Comparison of ENCODE assay signal across 1 cellular context in the genomic region with DNA sequence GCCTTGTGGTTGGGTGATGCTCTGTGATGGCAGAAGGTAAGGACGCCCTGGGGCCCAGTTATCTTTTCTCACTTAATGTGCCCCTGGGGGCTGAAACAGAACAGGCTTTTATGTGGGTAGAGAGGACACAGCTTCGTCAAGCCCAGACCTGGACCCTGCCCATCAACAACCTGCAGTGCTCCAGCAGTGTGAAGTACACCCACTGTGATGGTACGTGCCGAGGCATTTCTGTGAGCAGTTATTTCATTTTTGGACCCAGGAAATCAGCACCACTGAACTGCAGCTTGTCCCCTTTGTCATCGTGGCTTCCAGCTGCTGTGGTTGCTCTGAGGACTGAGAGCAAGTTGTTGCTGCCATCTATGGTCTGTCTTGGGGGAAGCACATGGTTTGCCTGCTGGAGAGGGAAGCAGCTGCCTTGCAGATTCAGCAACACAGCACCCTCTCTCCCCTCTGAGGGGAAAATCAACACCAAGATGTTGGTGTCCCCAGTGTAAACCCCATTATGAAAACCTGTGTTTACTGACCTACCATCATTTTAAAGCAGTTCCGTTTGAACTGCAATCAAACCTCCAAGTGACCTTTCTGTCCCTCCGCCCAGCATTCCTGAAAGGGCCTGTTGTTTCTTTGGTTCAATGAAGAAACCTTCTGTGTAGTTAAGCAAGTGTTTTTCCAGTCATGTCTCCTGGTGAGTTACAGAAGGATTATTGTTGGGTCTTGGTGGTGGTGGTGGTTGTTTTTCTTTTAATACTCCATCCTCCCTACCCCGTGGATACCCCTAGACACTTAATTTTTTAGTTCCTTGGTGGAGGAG.
TF ChIP-seq lines count a peak whose summit lies in the region.

No MANE protein-coding gene starts in this region.

TF ChIP-seq in GM12878, 131 proteins besides CTCF, POLR2A, EP300 and RAD21 (continued from another document and continues in another):
- TF ChIP-seq, protein P1, sequence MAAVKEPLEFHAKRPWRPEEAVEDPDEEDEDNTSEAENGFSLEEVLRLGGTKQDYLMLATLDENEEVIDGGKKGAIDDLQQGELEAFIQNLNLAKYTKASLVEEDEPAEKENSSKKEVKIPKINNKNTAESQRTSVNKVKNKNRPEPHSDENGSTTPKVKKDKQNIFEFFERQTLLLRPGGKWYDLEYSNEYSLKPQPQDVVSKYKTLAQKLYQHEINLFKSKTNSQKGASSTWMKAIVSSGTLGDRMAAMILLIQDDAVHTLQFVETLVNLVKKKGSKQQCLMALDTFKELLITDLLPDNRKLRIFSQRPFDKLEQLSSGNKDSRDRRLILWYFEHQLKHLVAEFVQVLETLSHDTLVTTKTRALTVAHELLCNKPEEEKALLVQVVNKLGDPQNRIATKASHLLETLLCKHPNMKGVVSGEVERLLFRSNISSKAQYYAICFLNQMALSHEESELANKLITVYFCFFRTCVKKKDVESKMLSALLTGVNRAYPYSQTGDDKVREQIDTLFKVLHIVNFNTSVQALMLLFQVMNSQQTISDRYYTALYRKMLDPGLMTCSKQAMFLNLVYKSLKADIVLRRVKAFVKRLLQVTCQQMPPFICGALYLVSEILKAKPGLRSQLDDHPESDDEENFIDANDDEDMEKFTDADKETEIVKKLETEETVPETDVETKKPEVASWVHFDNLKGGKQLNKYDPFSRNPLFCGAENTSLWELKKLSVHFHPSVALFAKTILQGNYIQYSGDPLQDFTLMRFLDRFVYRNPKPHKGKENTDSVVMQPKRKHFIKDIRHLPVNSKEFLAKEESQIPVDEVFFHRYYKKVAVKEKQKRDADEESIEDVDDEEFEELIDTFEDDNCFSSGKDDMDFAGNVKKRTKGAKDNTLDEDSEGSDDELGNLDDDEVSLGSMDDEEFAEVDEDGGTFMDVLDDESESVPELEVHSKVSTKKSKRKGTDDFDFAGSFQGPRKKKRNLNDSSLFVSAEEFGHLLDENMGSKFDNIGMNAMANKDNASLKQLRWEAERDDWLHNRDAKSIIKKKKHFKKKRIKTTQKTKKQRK (IDR thresholded peaks at IDR 0.05; ENCODE audit: low read depth, low read length): no peak
- TF ChIP-seq HDGF (IDR thresholded peaks at IDR 0.05): no peak
- TF ChIP-seq RCOR1 (conservative IDR thresholded peaks at IDR 0.05; ENCODE audit: low read depth, low read length): 0 out of 2 replicates have a peak, but pooled peaks have one; percentile 31
- TF ChIP-seq, protein P2, sequence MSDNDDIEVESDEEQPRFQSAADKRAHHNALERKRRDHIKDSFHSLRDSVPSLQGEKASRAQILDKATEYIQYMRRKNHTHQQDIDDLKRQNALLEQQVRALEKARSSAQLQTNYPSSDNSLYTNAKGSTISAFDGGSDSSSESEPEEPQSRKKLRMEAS (IDR thresholded peaks at IDR 0.05; ENCODE audit: low read depth, low read length): peak; percentile 97
- TF ChIP-seq CEBPB (IDR thresholded peaks at IDR 0.05; ENCODE audit: borderline replicate concordance in 1 of 2, low read depth in 2 of 2, low read length in 2 of 2): no peak
- no peak for TF ChIP-seq EZH2 (IDR thresholded peaks at IDR 0.05; ENCODE audit: borderline replicate concordance, control insufficient read depth, low read depth, low read length)
- no peak for TF ChIP-seq ZNF24 (IDR thresholded peaks at IDR 0.05)
- no peak for TF ChIP-seq SPI1 (IDR thresholded peaks at IDR 0.05; ENCODE audit: borderline replicate concordance, insufficient read depth, low read depth, low read length)
- TF ChIP-seq SMARCA5 (IDR thresholded peaks at IDR 0.05): peak; percentile 85
- no peak for TF ChIP-seq GABPA (IDR thresholded peaks at IDR 0.05; ENCODE audit: low read depth)
- TF ChIP-seq, protein P3, sequence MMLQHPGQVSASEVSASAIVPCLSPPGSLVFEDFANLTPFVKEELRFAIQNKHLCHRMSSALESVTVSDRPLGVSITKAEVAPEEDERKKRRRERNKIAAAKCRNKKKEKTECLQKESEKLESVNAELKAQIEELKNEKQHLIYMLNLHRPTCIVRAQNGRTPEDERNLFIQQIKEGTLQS (IDR thresholded peaks at IDR 0.05; ENCODE audit: borderline replicate concordance, extremely low read depth, low read depth, low read length): no peak
- TF ChIP-seq, protein P4, sequence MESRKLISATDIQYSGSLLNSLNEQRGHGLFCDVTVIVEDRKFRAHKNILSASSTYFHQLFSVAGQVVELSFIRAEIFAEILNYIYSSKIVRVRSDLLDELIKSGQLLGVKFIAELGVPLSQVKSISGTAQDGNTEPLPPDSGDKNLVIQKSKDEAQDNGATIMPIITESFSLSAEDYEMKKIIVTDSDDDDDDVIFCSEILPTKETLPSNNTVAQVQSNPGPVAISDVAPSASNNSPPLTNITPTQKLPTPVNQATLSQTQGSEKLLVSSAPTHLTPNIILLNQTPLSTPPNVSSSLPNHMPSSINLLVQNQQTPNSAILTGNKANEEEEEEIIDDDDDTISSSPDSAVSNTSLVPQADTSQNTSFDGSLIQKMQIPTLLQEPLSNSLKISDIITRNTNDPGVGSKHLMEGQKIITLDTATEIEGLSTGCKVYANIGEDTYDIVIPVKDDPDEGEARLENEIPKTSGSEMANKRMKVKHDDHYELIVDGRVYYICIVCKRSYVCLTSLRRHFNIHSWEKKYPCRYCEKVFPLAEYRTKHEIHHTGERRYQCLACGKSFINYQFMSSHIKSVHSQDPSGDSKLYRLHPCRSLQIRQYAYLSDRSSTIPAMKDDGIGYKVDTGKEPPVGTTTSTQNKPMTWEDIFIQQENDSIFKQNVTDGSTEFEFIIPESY (IDR thresholded peaks at IDR 0.05): no peak
- peak; percentile 33; the same call in 1 of the 2 replicates for TF ChIP-seq BACH1 (IDR thresholded peaks at IDR 0.05; ENCODE audit: borderline replicate concordance)
- peak; percentile 50; the same call in 1 of the 2 replicates for TF ChIP-seq CREB1 (IDR thresholded peaks at IDR 0.05; ENCODE audit: low read depth)
- TF ChIP-seq IRF4 (IDR thresholded peaks at IDR 0.05; ENCODE audit: low read depth, low read length): peak; percentile 80
- TF ChIP-seq, protein P5, sequence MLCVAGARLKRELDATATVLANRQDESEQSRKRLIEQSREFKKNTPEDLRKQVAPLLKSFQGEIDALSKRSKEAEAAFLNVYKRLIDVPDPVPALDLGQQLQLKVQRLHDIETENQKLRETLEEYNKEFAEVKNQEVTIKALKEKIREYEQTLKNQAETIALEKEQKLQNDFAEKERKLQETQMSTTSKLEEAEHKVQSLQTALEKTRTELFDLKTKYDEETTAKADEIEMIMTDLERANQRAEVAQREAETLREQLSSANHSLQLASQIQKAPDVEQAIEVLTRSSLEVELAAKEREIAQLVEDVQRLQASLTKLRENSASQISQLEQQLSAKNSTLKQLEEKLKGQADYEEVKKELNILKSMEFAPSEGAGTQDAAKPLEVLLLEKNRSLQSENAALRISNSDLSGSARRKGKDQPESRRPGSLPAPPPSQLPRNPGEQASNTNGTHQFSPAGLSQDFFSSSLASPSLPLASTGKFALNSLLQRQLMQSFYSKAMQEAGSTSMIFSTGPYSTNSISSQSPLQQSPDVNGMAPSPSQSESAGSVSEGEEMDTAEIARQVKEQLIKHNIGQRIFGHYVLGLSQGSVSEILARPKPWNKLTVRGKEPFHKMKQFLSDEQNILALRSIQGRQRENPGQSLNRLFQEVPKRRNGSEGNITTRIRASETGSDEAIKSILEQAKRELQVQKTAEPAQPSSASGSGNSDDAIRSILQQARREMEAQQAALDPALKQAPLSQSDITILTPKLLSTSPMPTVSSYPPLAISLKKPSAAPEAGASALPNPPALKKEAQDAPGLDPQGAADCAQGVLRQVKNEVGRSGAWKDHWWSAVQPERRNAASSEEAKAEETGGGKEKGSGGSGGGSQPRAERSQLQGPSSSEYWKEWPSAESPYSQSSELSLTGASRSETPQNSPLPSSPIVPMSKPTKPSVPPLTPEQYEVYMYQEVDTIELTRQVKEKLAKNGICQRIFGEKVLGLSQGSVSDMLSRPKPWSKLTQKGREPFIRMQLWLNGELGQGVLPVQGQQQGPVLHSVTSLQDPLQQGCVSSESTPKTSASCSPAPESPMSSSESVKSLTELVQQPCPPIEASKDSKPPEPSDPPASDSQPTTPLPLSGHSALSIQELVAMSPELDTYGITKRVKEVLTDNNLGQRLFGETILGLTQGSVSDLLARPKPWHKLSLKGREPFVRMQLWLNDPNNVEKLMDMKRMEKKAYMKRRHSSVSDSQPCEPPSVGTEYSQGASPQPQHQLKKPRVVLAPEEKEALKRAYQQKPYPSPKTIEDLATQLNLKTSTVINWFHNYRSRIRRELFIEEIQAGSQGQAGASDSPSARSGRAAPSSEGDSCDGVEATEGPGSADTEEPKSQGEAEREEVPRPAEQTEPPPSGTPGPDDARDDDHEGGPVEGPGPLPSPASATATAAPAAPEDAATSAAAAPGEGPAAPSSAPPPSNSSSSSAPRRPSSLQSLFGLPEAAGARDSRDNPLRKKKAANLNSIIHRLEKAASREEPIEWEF (IDR thresholded peaks at IDR 0.05; ENCODE audit: insufficient replicate concordance, low read depth, low read length): no peak
- no peak for TF ChIP-seq SREBF2 (IDR thresholded peaks at IDR 0.05; ENCODE audit: low read length)
- TF ChIP-seq, protein P6, sequence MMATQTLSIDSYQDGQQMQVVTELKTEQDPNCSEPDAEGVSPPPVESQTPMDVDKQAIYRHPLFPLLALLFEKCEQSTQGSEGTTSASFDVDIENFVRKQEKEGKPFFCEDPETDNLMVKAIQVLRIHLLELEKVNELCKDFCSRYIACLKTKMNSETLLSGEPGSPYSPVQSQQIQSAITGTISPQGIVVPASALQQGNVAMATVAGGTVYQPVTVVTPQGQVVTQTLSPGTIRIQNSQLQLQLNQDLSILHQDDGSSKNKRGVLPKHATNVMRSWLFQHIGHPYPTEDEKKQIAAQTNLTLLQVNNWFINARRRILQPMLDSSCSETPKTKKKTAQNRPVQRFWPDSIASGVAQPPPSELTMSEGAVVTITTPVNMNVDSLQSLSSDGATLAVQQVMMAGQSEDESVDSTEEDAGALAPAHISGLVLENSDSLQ (IDR thresholded peaks at IDR 0.05): peak; percentile 41; the same call in 1 of the 2 replicates
- TF ChIP-seq CBFB (IDR thresholded peaks at IDR 0.05; ENCODE audit: low read depth): peak; percentile 92
- TF ChIP-seq, protein P7, sequence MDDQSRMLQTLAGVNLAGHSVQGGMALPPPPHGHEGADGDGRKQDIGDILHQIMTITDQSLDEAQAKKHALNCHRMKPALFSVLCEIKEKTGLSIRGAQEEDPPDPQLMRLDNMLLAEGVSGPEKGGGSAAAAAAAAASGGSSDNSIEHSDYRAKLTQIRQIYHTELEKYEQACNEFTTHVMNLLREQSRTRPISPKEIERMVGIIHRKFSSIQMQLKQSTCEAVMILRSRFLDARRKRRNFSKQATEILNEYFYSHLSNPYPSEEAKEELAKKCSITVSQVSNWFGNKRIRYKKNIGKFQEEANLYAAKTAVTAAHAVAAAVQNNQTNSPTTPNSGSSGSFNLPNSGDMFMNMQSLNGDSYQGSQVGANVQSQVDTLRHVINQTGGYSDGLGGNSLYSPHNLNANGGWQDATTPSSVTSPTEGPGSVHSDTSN (IDR thresholded peaks at IDR 0.05; ENCODE audit: insufficient replicate concordance, low read depth, low read length): peak; percentile 42
- TF ChIP-seq CBX3 (IDR thresholded peaks at IDR 0.05; ENCODE audit: borderline replicate concordance, low read depth): no peak
- TF ChIP-seq, protein P8, sequence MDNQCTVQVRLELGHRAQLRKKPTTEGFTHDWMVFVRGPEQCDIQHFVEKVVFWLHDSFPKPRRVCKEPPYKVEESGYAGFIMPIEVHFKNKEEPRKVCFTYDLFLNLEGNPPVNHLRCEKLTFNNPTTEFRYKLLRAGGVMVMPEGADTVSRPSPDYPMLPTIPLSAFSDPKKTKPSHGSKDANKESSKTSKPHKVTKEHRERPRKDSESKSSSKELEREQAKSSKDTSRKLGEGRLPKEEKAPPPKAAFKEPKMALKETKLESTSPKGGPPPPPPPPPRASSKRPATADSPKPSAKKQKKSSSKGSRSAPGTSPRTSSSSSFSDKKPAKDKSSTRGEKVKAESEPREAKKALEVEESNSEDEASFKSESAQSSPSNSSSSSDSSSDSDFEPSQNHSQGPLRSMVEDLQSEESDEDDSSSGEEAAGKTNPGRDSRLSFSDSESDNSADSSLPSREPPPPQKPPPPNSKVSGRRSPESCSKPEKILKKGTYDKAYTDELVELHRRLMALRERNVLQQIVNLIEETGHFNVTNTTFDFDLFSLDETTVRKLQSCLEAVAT (IDR thresholded peaks at IDR 0.05): no peak; the same call in 1 of the 2 replicates
- TF ChIP-seq RFX5 (IDR thresholded peaks at IDR 0.05; ENCODE audit: low read depth, low read length): no peak
- peak; percentile 33; the same call in 1 of the 2 replicates for TF ChIP-seq LARP7 (IDR thresholded peaks at IDR 0.05)
- TF ChIP-seq, protein P9, sequence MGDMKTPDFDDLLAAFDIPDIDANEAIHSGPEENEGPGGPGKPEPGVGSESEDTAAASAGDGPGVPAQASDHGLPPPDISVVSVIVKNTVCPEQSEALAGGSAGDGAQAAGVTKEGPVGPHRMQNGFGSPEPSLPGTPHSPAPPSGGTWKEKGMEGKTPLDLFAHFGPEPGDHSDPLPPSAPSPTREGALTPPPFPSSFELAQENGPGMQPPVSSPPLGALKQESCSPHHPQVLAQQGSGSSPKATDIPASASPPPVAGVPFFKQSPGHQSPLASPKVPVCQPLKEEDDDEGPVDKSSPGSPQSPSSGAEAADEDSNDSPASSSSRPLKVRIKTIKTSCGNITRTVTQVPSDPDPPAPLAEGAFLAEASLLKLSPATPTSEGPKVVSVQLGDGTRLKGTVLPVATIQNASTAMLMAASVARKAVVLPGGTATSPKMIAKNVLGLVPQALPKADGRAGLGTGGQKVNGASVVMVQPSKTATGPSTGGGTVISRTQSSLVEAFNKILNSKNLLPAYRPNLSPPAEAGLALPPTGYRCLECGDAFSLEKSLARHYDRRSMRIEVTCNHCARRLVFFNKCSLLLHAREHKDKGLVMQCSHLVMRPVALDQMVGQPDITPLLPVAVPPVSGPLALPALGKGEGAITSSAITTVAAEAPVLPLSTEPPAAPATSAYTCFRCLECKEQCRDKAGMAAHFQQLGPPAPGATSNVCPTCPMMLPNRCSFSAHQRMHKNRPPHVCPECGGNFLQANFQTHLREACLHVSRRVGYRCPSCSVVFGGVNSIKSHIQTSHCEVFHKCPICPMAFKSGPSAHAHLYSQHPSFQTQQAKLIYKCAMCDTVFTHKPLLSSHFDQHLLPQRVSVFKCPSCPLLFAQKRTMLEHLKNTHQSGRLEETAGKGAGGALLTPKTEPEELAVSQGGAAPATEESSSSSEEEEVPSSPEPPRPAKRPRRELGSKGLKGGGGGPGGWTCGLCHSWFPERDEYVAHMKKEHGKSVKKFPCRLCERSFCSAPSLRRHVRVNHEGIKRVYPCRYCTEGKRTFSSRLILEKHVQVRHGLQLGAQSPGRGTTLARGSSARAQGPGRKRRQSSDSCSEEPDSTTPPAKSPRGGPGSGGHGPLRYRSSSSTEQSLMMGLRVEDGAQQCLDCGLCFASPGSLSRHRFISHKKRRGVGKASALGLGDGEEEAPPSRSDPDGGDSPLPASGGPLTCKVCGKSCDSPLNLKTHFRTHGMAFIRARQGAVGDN (IDR thresholded peaks at IDR 0.05): no peak
- TF ChIP-seq HCFC1 (IDR thresholded peaks at IDR 0.05; ENCODE audit: low read length): no peak
- peak; percentile 80 for TF ChIP-seq MEF2B (IDR thresholded peaks at IDR 0.05; ENCODE audit: partially characterized antibody, poor library complexity, severe bottlenecking)
- no peak for TF ChIP-seq TAF1 (IDR thresholded peaks at IDR 0.05; ENCODE audit: borderline replicate concordance, low read depth, low read length)
- TF ChIP-seq HDAC6 (IDR thresholded peaks at IDR 0.05; ENCODE audit: unreplicated experiment): no peak
